ENCODE assay signal across 14 cellular contexts in the genomic region with DNA sequence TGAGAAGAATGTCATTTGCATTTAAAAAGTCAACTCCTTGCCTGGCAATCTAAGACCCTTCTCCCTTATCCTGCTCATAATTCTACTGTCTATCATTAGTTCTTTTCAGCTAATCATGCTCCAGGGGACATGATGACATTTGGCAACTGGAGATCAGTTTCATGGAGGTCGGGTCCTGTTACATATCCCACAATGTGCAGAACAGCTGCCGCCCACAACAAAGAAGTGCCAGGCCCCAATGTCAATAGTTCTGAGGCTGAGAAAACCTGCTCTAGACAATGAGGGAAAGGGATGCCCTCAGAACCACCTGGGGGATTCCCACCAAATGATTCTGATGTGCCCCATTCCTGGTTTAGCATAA. TPM values are rescaled to one million over a fixed set of nuclear protein-coding genes. Genes with fewer than 3 reads are reported as not detected.
DNase-seq lines count a peak whose midpoint lies in the region; ATAC-seq and TF ChIP-seq lines count a peak whose summit lies in the region.
"Had no signal": no experiment of that assay in that cellular context is flagged by ENCODE, and none has a peak within 500 bp of the region (broad histone marks: within the 10 kb centered on the region; RNA-seq: fewer than 3 reads in every experiment).

No MANE protein-coding gene starts in this region.

- no peaks in the 10 kb centered on the region for H3K27me3 ChIP-seq in endodermal cell (ENCODE audit: control insufficient read depth, insufficient read depth, low read length, poor library complexity, severe bottlenecking)

- no peak for ATAC-seq in natural killer cell
- ATAC-seq in HG02571 (IDR thresholded peaks at IDR 0.05; ENCODE audit: unreplicated experiment), result no peak
- ATAC-seq in HG02852 (IDR thresholded peaks at IDR 0.05; ENCODE audit: unreplicated experiment), result no peak

- no peak overlapping the region for H3K4me3 ChIP-seq in endodermal cell (ENCODE audit: low read length)
- H3K4me3 ChIP-seq: skin epidermis had no signal

- H3K9me3 ChIP-seq in KOPT-K1 (ENCODE audit: insufficient read depth, low read length, poor library complexity, severe bottlenecking) (peaks cover 13% of the 10 kb centered on the region), endodermal cell (ENCODE audit: control insufficient read depth, low read length) (no peaks in the 10 kb centered on the region)

- H3K27ac ChIP-seq in KOPT-K1 (ENCODE audit: low read depth, low read length, poor library complexity, severe bottlenecking) (peak overlapping the region; percentile 23), endodermal cell (ENCODE audit: low read depth, low read length) (no peak overlapping the region)
- H3K27ac ChIP-seq: skin epidermis had no signal

- H3K36me3 ChIP-seq in KOPT-K1 (ENCODE audit: insufficient read depth, low read length), result no peaks in the 10 kb centered on the region
- no peaks in the 10 kb centered on the region for H3K36me3 ChIP-seq in endodermal cell (ENCODE audit: control insufficient read depth, insufficient read depth, low read length)

- no peaks in the 10 kb centered on the region for H3K27me3 Mint-ChIP-seq in T-helper 2 cell treated with Interferon-gamma antibody and Interleukin-4, amounts not matched to agents 5 μg/mL and 100 μg/mL, for 36 hours (ENCODE audit: low read depth)
- no peaks in the 10 kb centered on the region for H3K27me3 Mint-ChIP-seq in activated T-helper 2 cell treated with anti-CD3 and anti-CD28 coated beads, Interferon-gamma antibody, Interleukin-2, Interleukin-4, amounts not matched to agents 10 μg/mL and 5 μg/mL and 100 μg/mL, durations not matched to agents 14 hours and 24 hours and 36 hours (ENCODE audit: low read depth)
- H3K27me3 Mint-ChIP-seq in natural killer cell (ENCODE audit: low read depth in 2 of 2), result no peaks in the 10 kb centered on the region
- peaks cover 10% of the 10 kb centered on the region for H3K27me3 Mint-ChIP-seq in endodermal cell (ENCODE audit: insufficient read depth)

- peaks cover 22% of the 10 kb centered on the region for H3K9me3 Mint-ChIP-seq in T-helper 2 cell treated with Interferon-gamma antibody and Interleukin-4, amounts not matched to agents 5 μg/mL and 100 μg/mL, for 36 hours
- H3K9me3 Mint-ChIP-seq in activated T-helper 2 cell treated with anti-CD3 and anti-CD28 coated beads, Interferon-gamma antibody, Interleukin-2, Interleukin-4, amounts not matched to agents 10 μg/mL and 5 μg/mL and 100 μg/mL, durations not matched to agents 14 hours and 24 hours and 36 hours, result peaks cover 17% of the 10 kb centered on the region
- H3K9me3 Mint-ChIP-seq in natural killer cell (peaks cover 3% of the 10 kb centered on the region in 2 donors), endodermal cell (no peaks in the 10 kb centered on the region)

- peaks cover 10% of the 10 kb centered on the region for H3K36me3 Mint-ChIP-seq in T-helper 2 cell treated with Interferon-gamma antibody and Interleukin-4, amounts not matched to agents 5 μg/mL and 100 μg/mL, for 36 hours (ENCODE audit: low read depth)
- peaks cover 7% of the 10 kb centered on the region for H3K36me3 Mint-ChIP-seq in activated T-helper 2 cell treated with anti-CD3 and anti-CD28 coated beads, Interferon-gamma antibody, Interleukin-2, Interleukin-4, amounts not matched to agents 10 μg/mL and 5 μg/mL and 100 μg/mL, durations not matched to agents 14 hours and 24 hours and 36 hours (ENCODE audit: low read depth)
- no peaks in the 10 kb centered on the region for H3K36me3 Mint-ChIP-seq in natural killer cell
- H3K36me3 Mint-ChIP-seq in endodermal cell (ENCODE audit: low read depth), result no peaks in the 10 kb centered on the region

- WGBS in endodermal cell (ENCODE audit: insufficient coverage in 1 of 2, insufficient read length in 1 of 2), 2 experiments, result 92% methylated on average over 2 of the region's 2 CpGs; no CpG with 5 or more reads in 1 of the 2 experiments

- H3K4me1 ChIP-seq in endodermal cell (ENCODE audit: control insufficient read depth, insufficient read depth, low read length), result no peaks in the 10 kb centered on the region

- no peak for DNase-seq in T-helper 2 cell treated with Interferon-gamma antibody and Interleukin-4, amounts not matched to agents 5 μg/mL and 100 μg/mL, for 36 hours (ENCODE audit: low spot score)
- DNase-seq in T-helper 2 cell (no peak), natural killer cell (no peak), endodermal cell (no peak)
- DNase-seq in activated T-helper 2 cell treated with anti-CD3 and anti-CD28 coated beads, Interferon-gamma antibody, Interleukin-2, Interleukin-4, amounts not matched to agents 10 μg/mL and 5 μg/mL and 100 μg/mL, durations not matched to agents 14 hours and 24 hours and 36 hours (ENCODE audit: low spot score), result no peak
- DNase-seq: activated gamma-delta T cell, NCI-H1105, NCI-H526, nucleus accumbens had no signal

- H3K4me1 Mint-ChIP-seq in T-helper 2 cell treated with Interferon-gamma antibody and Interleukin-4, amounts not matched to agents 5 μg/mL and 100 μg/mL, for 36 hours (ENCODE audit: low read depth), result peaks cover 47% of the 10 kb centered on the region
- peaks cover 52% of the 10 kb centered on the region for H3K4me1 Mint-ChIP-seq in activated T-helper 2 cell treated with anti-CD3 and anti-CD28 coated beads, Interferon-gamma antibody, Interleukin-2, Interleukin-4, amounts not matched to agents 10 μg/mL and 5 μg/mL and 100 μg/mL, durations not matched to agents 14 hours and 24 hours and 36 hours (ENCODE audit: low read depth)
- H3K4me1 Mint-ChIP-seq in natural killer cell (peaks cover 40 to 49% of the 10 kb centered on the region in 2 donors), endodermal cell (peaks cover 6% of the 10 kb centered on the region)

- TF ChIP-seq CTCF in natural killer cell (IDR thresholded peaks at IDR 0.05), result no peak
- TF ChIP-seq CTCF in endodermal cell (conservative IDR thresholded peaks at IDR 0.05), result no peak

- H3K27ac Mint-ChIP-seq in T-helper 2 cell treated with Interferon-gamma antibody and Interleukin-4, amounts not matched to agents 5 μg/mL and 100 μg/mL, for 36 hours, result peak overlapping the region; percentile 57
- peak overlapping the region; percentile 98 for H3K27ac Mint-ChIP-seq in activated T-helper 2 cell treated with anti-CD3 and anti-CD28 coated beads, Interferon-gamma antibody, Interleukin-2, Interleukin-4, amounts not matched to agents 10 μg/mL and 5 μg/mL and 100 μg/mL, durations not matched to agents 14 hours and 24 hours and 36 hours
- H3K27ac Mint-ChIP-seq in natural killer cell (peak overlapping the region; percentile 84 to 92), endodermal cell (no peak overlapping the region)

- intact Hi-C loops in activated T-helper 2 cell treated with anti-CD3 and anti-CD28 coated beads, Interferon-gamma antibody, Interleukin-2, Interleukin-4, amounts not matched to agents 10 μg/mL and 5 μg/mL and 100 μg/mL, durations not matched to agents 14 hours and 24 hours and 36 hours (cut with micrococcal nuclease), result loop anchor here (1.0 to 2.0 kb wide), 7 partner anchors 37 to 539 kb away; partner anchors contain the start of gene IL18R1
- intact Hi-C loops in natural killer cell (cut with micrococcal nuclease), result loop anchor here (2.0 kb wide), 1 partner anchor 109 kb away; no protein-coding TSS in a partner anchor

- H3K4me3 Mint-ChIP-seq in T-helper 2 cell treated with Interferon-gamma antibody and Interleukin-4, amounts not matched to agents 5 μg/mL and 100 μg/mL, for 36 hours, result no peak overlapping the region
- H3K4me3 Mint-ChIP-seq in activated T-helper 2 cell treated with anti-CD3 and anti-CD28 coated beads, Interferon-gamma antibody, Interleukin-2, Interleukin-4, amounts not matched to agents 10 μg/mL and 5 μg/mL and 100 μg/mL, durations not matched to agents 14 hours and 24 hours and 36 hours (ENCODE audit: low read depth), result no peak overlapping the region
- H3K4me3 Mint-ChIP-seq in natural killer cell (no peak overlapping the region), endodermal cell (no peak overlapping the region)

- H3K9ac ChIP-seq in endodermal cell (ENCODE audit: extremely low read depth, low read length, poor library complexity, severe bottlenecking), result no peak overlapping the region

RNA-seq across cellular contexts. Expression of gene IL1RL1, which starts 53.4 kb away (rescaled TPM):
- total RNA-seq in activated T-helper 2 cell treated with anti-CD3 and anti-CD28 coated beads, Interferon-gamma antibody, Interleukin-2, Interleukin-4, amounts not matched to agents 10 μg/mL and 5 μg/mL and 100 μg/mL, durations not matched to agents 14 hours and 24 hours and 36 hours, result 10.7 and 11.1 TPM in 2 replicates
- total RNA-seq in natural killer cell, result 10 to 100 TPM in 1 of 3 donors, 1 to 10 TPM in 1, under 1 TPM in 1; 0.49 to 68.1 (median 2.2) TPM
- total RNA-seq in endodermal cell, result under 1 TPM; 0.75 to 0.84 TPM
- polyA plus RNA-seq in endodermal cell (2013, experiment 1 of 2), result not detected
- polyA plus RNA-seq in endodermal cell (2013, experiment 2 of 2), result 0.12 TPM
- total RNA-seq: H1 had no signal
- polyA plus RNA-seq: H1 had no signal
